In genomic region chr1:202201266-202201665, GRCh38 we compare ENCODE assay signal across 15 cellular contexts. TPM values are rescaled to one million over a fixed set of nuclear protein-coding genes. Genes with fewer than 3 reads are reported as not detected.
"Had no signal": no experiment of that assay in that cellular context is flagged by ENCODE, and none has a peak within 500 bp of the region (broad histone marks: within the 10 kb centered on the region; RNA-seq: fewer than 3 reads in every experiment).

No MANE protein-coding gene starts in this region.

- ATAC-seq: left lobe of liver; stimulated activated memory B cell treated with anti-CD40 and anti-IgM and Interleukin-4, amounts not matched to agents 10 μg/mL and 1 μg/mL and 100 μg/mL, for 72 hours had no signal

- H3K4me3 ChIP-seq: smooth muscle cell had no signal

- H3K27ac Mint-ChIP-seq: activated T-helper 1 cell treated with anti-CD3 and anti-CD28 coated beads, Interleukin-12 subunit alpha, Interleukin-12 subunit beta, Interleukin-2, Interleukin-4 antibody, amounts not matched to agents 30 ng/mL and 10 ng/mL and 1 ng/mL, durations not matched to agents 14 hours and 24 hours and 36 hours; stimulated activated memory B cell treated with anti-CD40 and anti-IgM and Interleukin-4, amounts not matched to agents 10 μg/mL and 1 μg/mL and 100 μg/mL, for 72 hours had no signal

- H3K36me3 Mint-ChIP-seq: stimulated activated memory B cell treated with anti-CD40 and anti-IgM and Interleukin-4, amounts not matched to agents 10 μg/mL and 1 μg/mL and 100 μg/mL, for 72 hours had no signal

- DNase-seq: activated CD4-positive, alpha-beta T cell treated with anti-CD3 and anti-CD28 coated beads for 1 hour; activated CD4-positive, alpha-beta T cell treated with anti-CD3 and anti-CD28 coated beads, Interleukin-2, amount 50 U/mL, for 48 hours; activated CD8-positive, alpha-beta memory T cell treated with anti-CD3 and anti-CD28 coated beads, Interleukin-2, amount 50 U/mL, for 48 hours; activated naive CD4-positive, alpha-beta T cell; cerebellar nuclear complex; mesendoderm; T1000; trophoblast cell had no signal

- H3K4me3 Mint-ChIP-seq: activated T-helper 1 cell treated with anti-CD3 and anti-CD28 coated beads, Interleukin-12 subunit alpha, Interleukin-12 subunit beta, Interleukin-2, Interleukin-4 antibody, amounts not matched to agents 30 ng/mL and 10 ng/mL and 1 ng/mL, durations not matched to agents 14 hours and 24 hours and 36 hours; stimulated activated memory B cell treated with anti-CD40 and anti-IgM and Interleukin-4, amounts not matched to agents 10 μg/mL and 1 μg/mL and 100 μg/mL, for 72 hours had no signal

- H3K9me3 Mint-ChIP-seq: activated T-helper 1 cell treated with anti-CD3 and anti-CD28 coated beads, Interleukin-12 subunit alpha, Interleukin-12 subunit beta, Interleukin-2, Interleukin-4 antibody, amounts not matched to agents 30 ng/mL and 10 ng/mL and 1 ng/mL, durations not matched to agents 14 hours and 24 hours and 36 hours; stimulated activated memory B cell treated with anti-CD40 and anti-IgM and Interleukin-4, amounts not matched to agents 10 μg/mL and 1 μg/mL and 100 μg/mL, for 72 hours had no signal

RNA-seq across cellular contexts. Expression of gene LGR6, which starts 7.7 kb away (rescaled TPM):
- total RNA-seq: activated T-helper 1 cell treated with anti-CD3 and anti-CD28 coated beads, Interleukin-12 subunit alpha, Interleukin-12 subunit beta, Interleukin-2, Interleukin-4 antibody, amounts not matched to agents 30 ng/mL and 10 ng/mL and 1 ng/mL, durations not matched to agents 14 hours and 24 hours and 36 hours; dermis microvascular lymphatic vessel endothelial cell; glomerular endothelial cell; SK-MEL-5 had no signal

RNA-seq across cellular contexts. Expression of gene PTPN7, which starts 40.9 kb away (rescaled TPM):
- total RNA-seq: SK-MEL-5, smooth muscle cell had no signal
- polyA plus RNA-seq: smooth muscle cell had no signal
